20 cellular contexts compared by ENCODE assay signal in genomic region chr22:20009018-20009482, GRCh38.
"Had no signal": no experiment of that assay in that cellular context is flagged by ENCODE, and none has a peak within 500 bp of the region (broad histone marks: within the 10 kb centered on the region; RNA-seq: fewer than 3 reads in every experiment).

No MANE protein-coding gene starts in this region.

- H3K4me1 Mint-ChIP-seq: activated B cell treated with CpG ODN at 0.5 μM for 24 hours had no signal

- H3K36me3 ChIP-seq: lower lobe of right lung, prostate gland, stomach, suprapubic skin, vagina had no signal

- H3K27me3 ChIP-seq: foreskin keratinocyte, stomach, suprapubic skin, vagina had no signal

- H3K27me3 Mint-ChIP-seq: activated B cell treated with CpG ODN at 0.5 μM for 24 hours; activated CD4-positive, alpha-beta memory T cell treated with anti-CD3 and anti-CD28 coated beads for 36 hours had no signal

- H3K36me3 Mint-ChIP-seq: activated CD4-positive, alpha-beta memory T cell treated with anti-CD3 and anti-CD28 coated beads for 36 hours had no signal

- DNase-seq: activated B cell treated with CpG ODN at 0.5 μM for 24 hours; activated CD4-positive, alpha-beta memory T cell treated with anti-CD3 and anti-CD28 coated beads for 36 hours; activated CD4-positive, alpha-beta T cell treated with anti-CD3 and anti-CD28 coated beads for 4 hours; activated effector memory CD4-positive, alpha-beta T cell treated with Interleukin-2 at 50 U/mL for 16 hours; activated naive CD4-positive, alpha-beta T cell treated with anti-CD3 and anti-CD28 coated beads for 36 hours; activated T-cell treated with anti-CD3 and anti-CD28 coated beads, Interleukin-2, amount 50 U/mL, for 72 hours; amygdala; dermis blood vessel endothelial cell; effector CD8-positive, alpha-beta T cell; foreskin keratinocyte; hippocampal formation; lower lobe of right lung; naive thymus-derived CD4-positive, alpha-beta T cell; stimulated activated CD4-positive, alpha-beta T cell treated with anti-CD3 and anti-CD28 coated beads, Interleukin-1b, Interleukin-23, amount 100 ng/mL, for 48 hours; stomach had no signal

- H3K4me1 ChIP-seq: foreskin keratinocyte, prostate gland, suprapubic skin, vagina had no signal

- ATAC-seq: activated T-cell treated with anti-CD3 and anti-CD28 coated beads, Interleukin-2, amount 50 U/mL, for 72 hours; lower lobe of right lung; naive thymus-derived CD4-positive, alpha-beta T cell had no signal

- H3K4me3 ChIP-seq: lower lobe of right lung, neural progenitor cell, prostate gland, stomach, suprapubic skin, vagina had no signal

- H3K4me3 Mint-ChIP-seq: activated B cell treated with CpG ODN at 0.5 μM for 24 hours; activated CD4-positive, alpha-beta memory T cell treated with anti-CD3 and anti-CD28 coated beads for 36 hours; activated naive CD4-positive, alpha-beta T cell treated with anti-CD3 and anti-CD28 coated beads for 36 hours; activated T-cell treated with anti-CD3 and anti-CD28 coated beads, Interleukin-2, amount 50 U/mL, for 72 hours; naive thymus-derived CD4-positive, alpha-beta T cell; T-helper 1 cell treated with Interleukin-12 subunit alpha and Interleukin-12 subunit beta and Interleukin-4 antibody, amounts not matched to agents 30 μg/mL and 1 μg/mL, for 36 hours had no signal

- H3K9me3 ChIP-seq: lower lobe of right lung, prostate gland, suprapubic skin, vagina had no signal

- H3K27ac Mint-ChIP-seq: activated B cell treated with CpG ODN at 0.5 μM for 24 hours; activated CD4-positive, alpha-beta memory T cell treated with anti-CD3 and anti-CD28 coated beads for 36 hours; activated naive CD4-positive, alpha-beta T cell treated with anti-CD3 and anti-CD28 coated beads for 36 hours; activated T-cell treated with anti-CD3 and anti-CD28 coated beads, Interleukin-2, amount 50 U/mL, for 72 hours; naive thymus-derived CD4-positive, alpha-beta T cell; neural progenitor cell; T-helper 1 cell treated with Interleukin-12 subunit alpha and Interleukin-12 subunit beta and Interleukin-4 antibody, amounts not matched to agents 30 μg/mL and 1 μg/mL, for 36 hours had no signal
